Comparison of ENCODE assay signal across 22 cellular contexts in genomic region chr15:95106781-95107180, GRCh38.
"Had no signal": no experiment of that assay in that cellular context is flagged by ENCODE, and none has a peak within 500 bp of the region (broad histone marks: within the 10 kb centered on the region; RNA-seq: fewer than 3 reads in every experiment).

No MANE protein-coding gene starts in this region.

- H3K36me3 Mint-ChIP-seq: memory B cell, naive B cell had no signal

- H3K27me3 Mint-ChIP-seq: dendritic cell treated with granulocyte-macrophage colony-stimulating factor and Interleukin-4, amounts not matched to agents 40 ng/mL and 50 ng/mL, for 4 days; effector memory CD8-positive, alpha-beta T cell; memory B cell; naive B cell had no signal

- DNase-seq: colonic mucosa; cortex of kidney; effector CD8-positive, alpha-beta T cell; effector memory CD8-positive, alpha-beta T cell; endodermal cell; erythroblast; esophagus squamous epithelium; foreskin melanocyte; gastrocnemius medialis; glutamatergic neuron; head of caudate nucleus; heart right ventricle; left cardiac atrium; left lung; left ventricle myocardium superior; lower lobe of right lung; mesendoderm; mucosa of descending colon; naive B cell had no signal

- H3K4me3 ChIP-seq: colonic mucosa, esophagus squamous epithelium, gastrocnemius medialis, heart right ventricle, left lung, lower lobe of right lung, mucosa of descending colon had no signal

- H3K9me3 ChIP-seq: colonic mucosa, esophagus squamous epithelium, gastrocnemius medialis, heart right ventricle, left lung, lower lobe of right lung, mucosa of descending colon had no signal

- H3K4me1 Mint-ChIP-seq: endodermal cell, memory B cell, naive B cell had no signal

- H3K27me3 ChIP-seq: colonic mucosa, esophagus squamous epithelium, gastrocnemius medialis, heart right ventricle, left lung had no signal

- H3K27ac ChIP-seq: colonic mucosa, epithelial cell of prostate, esophagus squamous epithelium, gastrocnemius medialis, heart right ventricle, left lung, lower lobe of right lung had no signal

- H3K36me3 ChIP-seq: colonic mucosa, esophagus squamous epithelium, gastrocnemius medialis, heart right ventricle, left lung, lower lobe of right lung had no signal

- H3K4me1 ChIP-seq: colonic mucosa, esophagus squamous epithelium, gastrocnemius medialis, heart right ventricle, left lung, lower lobe of right lung had no signal

- H3K9me3 Mint-ChIP-seq: dendritic cell treated with granulocyte-macrophage colony-stimulating factor and Interleukin-4, amounts not matched to agents 40 ng/mL and 50 ng/mL, for 4 days; effector memory CD8-positive, alpha-beta T cell had no signal

- H3K27ac Mint-ChIP-seq: dendritic cell treated with granulocyte-macrophage colony-stimulating factor and Interleukin-4, amounts not matched to agents 40 ng/mL and 50 ng/mL, for 4 days; effector memory CD8-positive, alpha-beta T cell; endodermal cell; memory B cell; naive B cell had no signal

- H3K4me3 Mint-ChIP-seq: dendritic cell treated with granulocyte-macrophage colony-stimulating factor and Interleukin-4, amounts not matched to agents 40 ng/mL and 50 ng/mL, for 4 days; effector memory CD8-positive, alpha-beta T cell; endodermal cell; memory B cell; naive B cell had no signal
